17 cellular contexts compared by ENCODE assay signal in genomic region chr2:5549061-5549601, GRCh38.
DNase-seq lines count a peak whose midpoint lies in the region; ATAC-seq and TF ChIP-seq lines count a peak whose summit lies in the region.
"Had no signal": no experiment of that assay in that cellular context is flagged by ENCODE, and none has a peak within 500 bp of the region (broad histone marks: within the 10 kb centered on the region; RNA-seq: fewer than 3 reads in every experiment).

No MANE protein-coding gene starts in this region.

- peaks cover 18 to 26% of the 10 kb centered on the region in 2 donors for H3K9me3 Mint-ChIP-seq in natural killer cell

- DNase-seq in NCI-H146 (lab: John Stamatoyannopoulos, UW) (peak; percentile 59), SJSA1 (ENCODE audit: low read depth in 1 of 2, low spot score in 2 of 2) (peak; percentile 60 to 64), iris pigment epithelial cell (ENCODE audit: low read depth) (peak; percentile 47), retinal pigment epithelial cell (ENCODE audit: low read depth) (peak; percentile 97), natural killer cell (no peak), T-helper 17 cell (no peak)
- DNase-seq: C1 segment of cervical spinal cord; caudate nucleus; H7; NCI-H1048; NCI-H524; PC-9; stimulated activated CD4-positive, alpha-beta T cell treated with anti-CD3 and anti-CD28 coated beads, Interleukin-12 subunit alpha, Interleukin-12 subunit beta, amount 100 ng/mL, for 4 hours; WERI-Rb-1 had no signal

- peaks cover 4% of the 10 kb centered on the region for H3K4me1 ChIP-seq in SJSA1 (replicated peaks)
- H3K4me1 ChIP-seq: foreskin keratinocyte had no signal

- no peaks in the 10 kb centered on the region for H3K4me1 Mint-ChIP-seq in natural killer cell
- H3K4me1 Mint-ChIP-seq in T-helper 17 cell = no peaks in the 10 kb centered on the region
- H3K4me1 Mint-ChIP-seq: memory B cell had no signal

- H3K9me3 ChIP-seq in SJSA1 (replicated peaks) (no peaks in the 10 kb centered on the region), T-helper 17 cell (ENCODE audit: control insufficient read depth, low read length, poor library complexity, severe bottlenecking) (no peaks in the 10 kb centered on the region)

- intact Hi-C loops in natural killer cell (cut with micrococcal nuclease) = no loop called here

- H3K4me3 Mint-ChIP-seq in natural killer cell (no peak overlapping the region), T-helper 17 cell (no peak overlapping the region)
- H3K4me3 Mint-ChIP-seq: memory B cell had no signal

- TF ChIP-seq CTCF in retinal pigment epithelial cell (conservative IDR thresholded peaks at IDR 0.05; ENCODE audit: low read depth, low read length) (no peak), natural killer cell (IDR thresholded peaks at IDR 0.05) (no peak)

- H3K4me3 ChIP-seq in SJSA1 (no peak overlapping the region), retinal pigment epithelial cell (ENCODE audit: low read length) (no peak overlapping the region)
- H3K4me3 ChIP-seq: PC-9 had no signal

- H3K27ac Mint-ChIP-seq in natural killer cell (no peak overlapping the region), T-helper 17 cell (no peak overlapping the region)
- H3K27ac Mint-ChIP-seq: memory B cell had no signal

- no peak for ATAC-seq in natural killer cell
- ATAC-seq in T-helper 17 cell = no peak
- ATAC-seq in HG03108 (IDR thresholded peaks at IDR 0.05; ENCODE audit: unreplicated experiment) = no peak
- ATAC-seq: foreskin keratinocyte had no signal

- H3K36me3 Mint-ChIP-seq in natural killer cell = no peaks in the 10 kb centered on the region
- no peaks in the 10 kb centered on the region for H3K36me3 Mint-ChIP-seq in T-helper 17 cell (ENCODE audit: low read depth)
- H3K36me3 Mint-ChIP-seq: memory B cell had no signal

- H3K36me3 ChIP-seq in SJSA1 = no peaks in the 10 kb centered on the region
- H3K36me3 ChIP-seq: WERI-Rb-1 had no signal

- no peaks in the 10 kb centered on the region for H3K27me3 ChIP-seq in SJSA1 (replicated peaks)
- H3K27me3 ChIP-seq: foreskin keratinocyte had no signal

- peak overlapping the region; percentile 54 for H3K27ac ChIP-seq in SJSA1
- H3K27ac ChIP-seq: foreskin keratinocyte, PC-9, WERI-Rb-1 had no signal

- H3K27me3 Mint-ChIP-seq in natural killer cell (ENCODE audit: low read depth in 2 of 2) = no peaks in the 10 kb centered on the region
- H3K27me3 Mint-ChIP-seq in T-helper 17 cell = no peaks in the 10 kb centered on the region

Comparison
In these comparisons a context has a peak if more than half of its experiments do, and no peak if none do; other contexts are left out.
1. DNase-seq: peak in NCI-H146 (single experiment), SJSA1 (2 of 2), iris pigment epithelial cell (single experiment) and retinal pigment epithelial cell (single experiment); none in natural killer cell (single experiment) and T-helper 17 cell (0 of 3).